Comparison of ENCODE assay signal across 8 cellular contexts in genomic region chr2:106192752-106193490, GRCh38. TPM values are rescaled to one million over a fixed set of nuclear protein-coding genes. Genes with fewer than 3 reads are reported as not detected.
DNase-seq lines count a peak whose midpoint lies in the region; ATAC-seq and TF ChIP-seq lines count a peak whose summit lies in the region.

No MANE protein-coding gene starts in this region.

- peak in 2 of 8 donors; percentile 5 to 21 for ATAC-seq in heart right ventricle
- no peak for ATAC-seq in Right ventricle myocardium superior (ENCODE audit: poor library complexity)
- ATAC-seq in HG02759 (IDR thresholded peaks at IDR 0.05; ENCODE audit: unreplicated experiment), result peak; percentile 49
- ATAC-seq in WTC11, result no peak

- no peaks in the 10 kb centered on the region for H3K9me3 ChIP-seq in heart right ventricle

- intact Hi-C loops in heart right ventricle (cut with DNase I) (loop anchor here in 4 of 10 donors (5.0 to 10.0 kb wide), 3 partner anchors 71 to 86 kb away; no protein-coding TSS in a partner anchor), Right ventricle myocardium superior (cut with DNase I) (no loop called here)
- intact Hi-C loops in dendritic cell treated with granulocyte-macrophage colony-stimulating factor and Interleukin-4, amounts not matched to agents 40 ng/mL and 50 ng/mL, for 4 days (cut with micrococcal nuclease), result loop anchor here (5.0 kb wide), 1 partner anchor 344 kb away; no protein-coding TSS in a partner anchor

- H3K36me3 ChIP-seq in heart right ventricle, result no peaks in the 10 kb centered on the region

- H3K36me3 Mint-ChIP-seq in WTC11, result peaks cover 3% of the 10 kb centered on the region; the same call in 1 of the 2 replicates
- H3K36me3 Mint-ChIP-seq in dendritic cell treated with granulocyte-macrophage colony-stimulating factor and Interleukin-4, amounts not matched to agents 40 ng/mL and 50 ng/mL, for 4 days (ENCODE audit: low read depth), result no peaks in the 10 kb centered on the region
- no peaks in the 10 kb centered on the region for H3K36me3 Mint-ChIP-seq in mesothelial cell of epicardium

- H3K27ac ChIP-seq in heart right ventricle, result peak overlapping the region in 9 of 10 donors; percentile 71 to 91 (median 84)

- H3K4me1 Mint-ChIP-seq in WTC11 (peaks cover 54% of the 10 kb centered on the region), mesothelial cell of epicardium (peaks cover 31% of the 10 kb centered on the region)
- peaks cover 56% of the 10 kb centered on the region for H3K4me1 Mint-ChIP-seq in dendritic cell treated with granulocyte-macrophage colony-stimulating factor and Interleukin-4, amounts not matched to agents 40 ng/mL and 50 ng/mL, for 4 days (ENCODE audit: low read depth)

- H3K27ac Mint-ChIP-seq in WTC11 (peak overlapping the region; percentile 68), mesothelial cell of epicardium (peak overlapping the region; percentile 41)
- H3K27ac Mint-ChIP-seq in dendritic cell treated with granulocyte-macrophage colony-stimulating factor and Interleukin-4, amounts not matched to agents 40 ng/mL and 50 ng/mL, for 4 days, result peak overlapping the region; percentile 88

- 4 to 10% methylated on average over 14 of the region's 14 CpGs for WGBS in heart right ventricle, 2 donors

- 0 out of 2 replicates have a peak, but pooled peaks cover 3% of the 10 kb centered on the region for H3K9me3 Mint-ChIP-seq in WTC11
- H3K9me3 Mint-ChIP-seq in dendritic cell treated with granulocyte-macrophage colony-stimulating factor and Interleukin-4, amounts not matched to agents 40 ng/mL and 50 ng/mL, for 4 days, result peaks cover 8% of the 10 kb centered on the region
- H3K9me3 Mint-ChIP-seq in mesothelial cell of epicardium, result no peaks in the 10 kb centered on the region

- H3K27me3 ChIP-seq in heart right ventricle, result no peaks in the 10 kb centered on the region

- H3K4me1 ChIP-seq in heart right ventricle, result peaks cover 2 to 57% (median 21%) of the 10 kb centered on the region in 9 donors

- POLR2A ChIA-PET in WTC11 (lab: Charles Lee), result no interaction called here

- peak overlapping the region; percentile 73 to 98 (median 95) for H3K4me3 ChIP-seq in heart right ventricle

- H3K4me3 Mint-ChIP-seq in WTC11 (peak overlapping the region; percentile 77), mesothelial cell of epicardium (peak overlapping the region; percentile 69)
- H3K4me3 Mint-ChIP-seq in dendritic cell treated with granulocyte-macrophage colony-stimulating factor and Interleukin-4, amounts not matched to agents 40 ng/mL and 50 ng/mL, for 4 days, result peak overlapping the region; percentile 81

- DNase-seq in heart right ventricle (peak in 1 of 2 donors; percentile 29), Right ventricle myocardium superior (no peak), NCI-H1417 (lab: John Stamatoyannopoulos, UW) (peak; percentile 52 to 83 (median 81)), WTC11 (ENCODE audit: low spot score) (no peak), mesothelial cell of epicardium (ENCODE audit: low spot score in 2 of 2, unreplicated experiment in 2 of 2) (no peak)
- DNase-seq in stimulated activated CD8-positive, alpha-beta memory T cell treated with anti-CD3 and anti-CD28 coated beads, Interleukin-7, amount 100 ng/mL, for 48 hours (ENCODE audit: extremely low read depth in 1 of 2, low read depth in 1 of 2), result peak; percentile 22 to 60

- CTCF ChIA-PET in WTC11 (lab: Charles Lee), result interaction anchor here (0.7 to 1.0 kb wide), 4 partner anchors 16 to 391 kb away, joined by 3 to 5 read pairs (median 3); no protein-coding TSS in a partner anchor

- no peaks in the 10 kb centered on the region; the same call in 1 of the 2 replicates for H3K27me3 Mint-ChIP-seq in WTC11 (ENCODE audit: low read depth)
- no peaks in the 10 kb centered on the region for H3K27me3 Mint-ChIP-seq in dendritic cell treated with granulocyte-macrophage colony-stimulating factor and Interleukin-4, amounts not matched to agents 40 ng/mL and 50 ng/mL, for 4 days
- H3K27me3 Mint-ChIP-seq in mesothelial cell of epicardium (ENCODE audit: low read depth), result no peaks in the 10 kb centered on the region

- TF ChIP-seq CTCF in heart right ventricle (IDR thresholded peaks at IDR 0.05), result no peak
- TF ChIP-seq CTCF in WTC11 (IDR thresholded peaks at IDR 0.05), result no peak
- no peak for TF ChIP-seq CTCF in mesothelial cell of epicardium (IDR thresholded peaks at IDR 0.05; ENCODE audit: unreplicated experiment)

TF ChIP-seq in WTC11, 78 proteins besides CTCF, POLR2A, EP300 and RAD21:
- TF ChIP-seq, protein P1, sequence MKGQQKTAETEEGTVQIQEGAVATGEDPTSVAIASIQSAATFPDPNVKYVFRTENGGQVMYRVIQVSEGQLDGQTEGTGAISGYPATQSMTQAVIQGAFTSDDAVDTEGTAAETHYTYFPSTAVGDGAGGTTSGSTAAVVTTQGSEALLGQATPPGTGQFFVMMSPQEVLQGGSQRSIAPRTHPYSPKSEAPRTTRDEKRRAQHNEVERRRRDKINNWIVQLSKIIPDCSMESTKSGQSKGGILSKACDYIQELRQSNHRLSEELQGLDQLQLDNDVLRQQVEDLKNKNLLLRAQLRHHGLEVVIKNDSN (CRISPR knock-in tag; IDR thresholded peaks at IDR 0.05), result no peak
- TF ChIP-seq, protein P2, sequence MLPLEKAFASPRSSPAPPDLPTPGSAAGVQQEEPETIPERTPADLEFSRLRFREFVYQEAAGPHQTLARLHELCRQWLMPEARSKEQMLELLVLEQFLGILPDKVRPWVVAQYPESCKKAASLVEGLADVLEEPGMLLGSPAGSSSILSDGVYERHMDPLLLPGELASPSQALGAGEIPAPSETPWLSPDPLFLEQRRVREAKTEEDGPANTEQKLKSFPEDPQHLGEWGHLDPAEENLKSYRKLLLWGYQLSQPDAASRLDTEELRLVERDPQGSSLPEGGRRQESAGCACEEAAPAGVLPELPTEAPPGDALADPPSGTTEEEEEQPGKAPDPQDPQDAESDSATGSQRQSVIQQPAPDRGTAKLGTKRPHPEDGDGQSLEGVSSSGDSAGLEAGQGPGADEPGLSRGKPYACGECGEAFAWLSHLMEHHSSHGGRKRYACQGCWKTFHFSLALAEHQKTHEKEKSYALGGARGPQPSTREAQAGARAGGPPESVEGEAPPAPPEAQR (CRISPR knock-in tag; IDR thresholded peaks at IDR 0.05), result no peak
- TF ChIP-seq IRF2 (CRISPR knock-in tag; IDR thresholded peaks at IDR 0.05; ENCODE audit: borderline replicate concordance, low read depth) (no peak), MXD4 (CRISPR knock-in tag; IDR thresholded peaks at IDR 0.05; ENCODE audit: borderline replicate concordance) (no peak)

RNA-seq across cellular contexts. Expression of gene UXS1, which starts 1.2 kb away (rescaled TPM):
- total RNA-seq in heart right ventricle (10 to 100 TPM; 22.0 to 35.0 (median 25.9) TPM), Right ventricle myocardium superior (21.0 TPM), WTC11 (2021) (39.2 to 44.7 TPM (median 42.6 TPM) in 3 replicates), mesothelial cell of epicardium (46.9 to 52.8 TPM (median 51.7 TPM) in 3 replicates)
- 10 to 100 TPM in 1 of 2 donors, 1 to 10 TPM in 1; 7.1 to 19.9 TPM for polyA plus RNA-seq in heart right ventricle

Comparison
In these comparisons a context has a peak if more than half of its experiments do, and no peak if none do; other contexts are left out.
1. DNase-seq: peak in NCI-H1417 (3 of 3) and stimulated activated CD8-positive, alpha-beta memory T cell treated with anti-CD3 and anti-CD28 coated beads, Interleukin-7, amount 100 ng/mL, for 48 hours (2 of 2); none in Right ventricle myocardium superior (single experiment), WTC11 (single experiment) and mesothelial cell of epicardium (0 of 2).
2. Peak in every context shown above with its lines, with median percentiles within 50 percentile points of each other: H3K27ac Mint-ChIP-seq and H3K4me3 Mint-ChIP-seq.